In genomic region chr10:15088428-15089261, GRCh38 we compare ENCODE assay signal across 8 cellular contexts.
DNase-seq lines count a peak whose midpoint lies in the region; ATAC-seq and TF ChIP-seq lines count a peak whose summit lies in the region.

Gene ACBD7, minus strand, starts transcription at chr10:15088776. Its CDS starts 48 bp downstream, at chr10:15088728.

- no peak for DNase-seq in AG04449 (ENCODE audit: low read depth, low spot score)
- DNase-seq in NCI-H2227 (lab: John Stamatoyannopoulos, UW; ENCODE audit: unreplicated experiment) = peak; percentile 90
- DNase-seq in cerebellar cortex (ENCODE audit: low spot score) = peak; percentile 82
- peak; percentile 88 for DNase-seq in kidney tubule cell (ENCODE audit: low spot score)
- DNase-seq in stimulated activated CD4-positive, alpha-beta T cell treated with anti-CD3 and anti-CD28 coated beads, Interleukin-1b, Interleukin-23, amount 100 ng/mL, for 1 hour (ENCODE audit: low read depth in 2 of 2) = peak; percentile 33 to 60

- peak within 1 kb of the TSS; percentile 63 for H3K4me3 ChIP-seq in AG04449 (ENCODE audit: low read depth, low read length)

- POLR2A ChIA-PET in AG04449 (lab: Yijun Ruan, JAX) = no interaction called here

- peak; percentile 99 for ATAC-seq in GM18867 (IDR thresholded peaks at IDR 0.05; ENCODE audit: unreplicated experiment)
- peak; percentile 95 for ATAC-seq in HG03097 (IDR thresholded peaks at IDR 0.05; ENCODE audit: low FRiP score, unreplicated experiment)
- peak; percentile 99 to 100 for ATAC-seq in activated CD4-positive, CD25-positive, alpha-beta regulatory T cell treated with anti-CD3 and anti-CD28 coated beads, Interleukin-2, amount 50 U/mL, for 24 hours

- TF ChIP-seq CTCF in AG04449 (IDR thresholded peaks at IDR 0.05; ENCODE audit: insufficient read depth, low read length, missing control alignments) = peak; percentile 23

- CTCF ChIA-PET in AG04449 (lab: Yijun Ruan, JAX) = no interaction called here
